ENCODE assay signal across 10 cellular contexts in genomic region chr2:206433201-206433600, GRCh38. TPM values are rescaled to one million over a fixed set of nuclear protein-coding genes. Genes with fewer than 3 reads are reported as not detected.
"Had no signal": no experiment of that assay in that cellular context is flagged by ENCODE, and none has a peak within 500 bp of the region (broad histone marks: within the 10 kb centered on the region; RNA-seq: fewer than 3 reads in every experiment).

No MANE protein-coding gene starts in this region.

- H3K9me3 ChIP-seq: HAP-1 had no signal

- H3K4me3 ChIP-seq: GM23248, HAP-1 had no signal

- H3K27ac ChIP-seq: GM23248, HL-60 had no signal

- FAIRE-seq: HepG2 had no signal

- ATAC-seq: HCT116, HepG2 had no signal

- DNase-seq: GM23248, GOT3, H7, HFFc6, KBM-7 had no signal

RNA-seq across cellular contexts. Expression of gene ADAM23, which starts 10.1 kb away (rescaled TPM):
- polyA plus RNA-seq: HepG2, IgD-negative memory B cell had no signal
